11 cellular contexts compared by ENCODE assay signal in the genomic region with DNA sequence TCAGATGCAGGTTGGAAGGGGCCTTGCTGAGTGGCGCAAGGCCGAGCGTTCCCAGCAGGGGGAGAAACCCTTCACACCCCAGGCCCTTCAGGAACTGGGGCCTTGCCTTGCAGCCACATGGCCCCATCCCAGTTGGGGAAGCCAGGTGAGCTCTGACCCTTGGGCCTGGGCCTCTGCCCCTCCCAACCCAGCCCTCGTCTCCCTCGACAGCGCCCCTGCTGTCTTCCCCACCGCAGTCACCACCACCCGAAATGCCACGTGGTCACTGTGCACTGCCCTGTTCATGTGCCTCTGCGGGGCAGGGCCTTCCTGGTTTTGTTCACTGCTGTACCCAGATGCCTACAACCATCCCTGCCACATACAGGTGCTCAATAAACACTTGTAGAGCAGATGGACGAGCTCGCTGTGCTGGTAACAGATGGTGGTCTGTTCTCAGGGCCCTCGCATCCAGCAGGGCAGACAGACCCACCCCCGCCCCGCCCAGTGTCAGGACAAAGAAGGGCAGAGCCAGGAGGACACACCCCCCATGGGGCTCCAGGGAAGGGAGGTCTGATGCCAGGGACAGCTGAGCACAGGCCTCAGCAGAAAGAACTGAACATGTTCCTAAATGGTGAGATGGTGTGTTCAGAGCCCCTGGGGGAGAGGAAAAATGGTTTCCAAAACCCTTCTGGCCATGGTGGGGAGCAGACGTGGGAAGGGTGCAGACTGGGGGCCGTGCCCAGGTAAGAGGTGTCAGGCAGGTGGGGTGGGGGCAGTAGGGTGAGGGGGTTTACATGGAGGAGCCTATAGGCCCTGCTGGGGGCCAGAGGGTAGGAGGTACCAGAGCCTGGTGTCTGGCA. TPM values are rescaled to one million over a fixed set of nuclear protein-coding genes. Genes with fewer than 3 reads are reported as not detected.
DNase-seq lines count a peak whose midpoint lies in the region; ATAC-seq, FAIRE-seq and TF ChIP-seq lines count a peak whose summit lies in the region.
"Had no signal": no experiment of that assay in that cellular context is flagged by ENCODE, and none has a peak within 500 bp of the region (broad histone marks: within the 10 kb centered on the region; RNA-seq: fewer than 3 reads in every experiment).

No MANE protein-coding gene starts in this region.

- peaks cover 4% of the 10 kb centered on the region for H3K9me1 ChIP-seq in K562 (ENCODE audit: control insufficient read depth, insufficient read depth, low read length)

- POLR2A ChIA-PET in K562 (lab: Yijun Ruan, JAX) = interaction anchor here (0.6 to 5.2 kb wide), 4 partner anchors 11 to 24 kb away, joined by 3 to 36 read pairs (median 4); partner anchors contain the start of genes CRACR2B and PNPLA2

- no peak for TF ChIP-seq EP300 in K562 (IDR thresholded peaks at IDR 0.05; ENCODE audit: low read length)

- peak overlapping the region; percentile 25 to 81; a peak in 2 of 4 replicates for H3K9ac ChIP-seq in K562 (ENCODE audit: insufficient read depth in 1 of 2, low read depth in 2 of 2, low read length in 2 of 2)

- H4K20me1 ChIP-seq in K562 (replicated peaks; ENCODE audit: control insufficient read depth, insufficient read depth, low read length) = peaks cover 7% of the 10 kb centered on the region

- H3K27ac ChIP-seq in K562 (ENCODE audit: extremely low read depth, low read depth, low read length) = peak overlapping the region; percentile 69

- DNase-seq in DMS 273 (lab: John Stamatoyannopoulos, UW; ENCODE audit: unreplicated experiment) = peak; percentile 93
- peak in 42 of 76 experiments; percentile 14 to 77 (median 45) for DNase-seq in HUDEP-2 (lab: John Stamatoyannopoulos, UW; ENCODE audit: unreplicated experiment in 76 of 76)
- DNase-seq in K562 (ENCODE audit: extremely low read depth in 1 of 4, low spot score in 3 of 4) = peak in 2 of 4 experiments; percentile 68 to 77
- peak; percentile 33 to 79 (median 77) for DNase-seq in mucosa of descending colon
- DNase-seq in foreskin melanocyte = no peak
- DNase-seq in DMS79 treated with DMSO at 0.1 percent for 48 hours (lab: John Stamatoyannopoulos, UW) = no peak
- DNase-seq in NCI-H1436 treated with DMSO at 0.1 percent for 48 hours (lab: John Stamatoyannopoulos, UW) = no peak
- DNase-seq: activated naive CD4-positive, alpha-beta T cell; NCI-H345; T1000 had no signal

- BruUV-seq in K562 (replicated peaks; lab: Mats Ljungman, UMichigan) = no TSS peak

- TF ChIP-seq CTCF in K562 (IDR thresholded peaks at IDR 0.05 in 2 of 3, conservative IDR thresholded peaks at IDR 0.05 in 1 of 3; ENCODE audit: insufficient read depth in 2 of 3, low read depth in 1 of 3, low read length in 3 of 3) (peak; percentile 48 to 56 (median 52)), mucosa of descending colon (IDR thresholded peaks at IDR 0.05) (no peak)

- H3K27me3 ChIP-seq in K562 (ENCODE audit: control insufficient read depth in 2 of 2, insufficient read depth in 2 of 2, low read length in 2 of 2) = no peaks in the 10 kb centered on the region

- H3K4me3 ChIP-seq in K562 = no peak overlapping the region
- H3K4me3 ChIP-seq in mucosa of descending colon = no peak overlapping the region

- peak; percentile 52 for FAIRE-seq in K562 (lab: Jason Lieb, UNC)

- ATAC-seq in K562 = peak; percentile 38
- ATAC-seq in mucosa of descending colon = peak; percentile 29
- ATAC-seq in HG02970 (IDR thresholded peaks at IDR 0.05; ENCODE audit: low FRiP score, unreplicated experiment) = no peak

- H3K9me3 ChIP-seq in K562 (replicated peaks; ENCODE audit: control insufficient read depth, insufficient read depth, low read depth, low read length) (no peaks in the 10 kb centered on the region), mucosa of descending colon (no peaks in the 10 kb centered on the region)

- H3K36me3 ChIP-seq in K562 (ENCODE audit: control insufficient read depth, insufficient read depth, low read length) (peaks cover 65% of the 10 kb centered on the region; the same call in 2 of the 3 replicates), mucosa of descending colon (ENCODE audit: low read depth) (no peaks in the 10 kb centered on the region)

- WGBS in K562 (ENCODE audit: insufficient coverage, low coverage, missing lambda C conversion rate) = 53% methylated on average over 13 of the region's 17 CpGs

- no peak; a peak in 1 of 4 replicates for TF ChIP-seq RAD21 in K562 (CRISPR knock-in tag; conservative IDR thresholded peaks at IDR 0.05 in 1 of 2, IDR thresholded peaks at IDR 0.05 in 1 of 2)

- TF ChIP-seq POLR2A in K562 (conservative IDR thresholded peaks at IDR 0.05) = peak; percentile 73

- H2AFZ ChIP-seq in K562 (ENCODE audit: low read depth, low read length) = no peak overlapping the region

- peaks cover 77% of the 10 kb centered on the region for H3K79me2 ChIP-seq in K562 (ENCODE audit: control insufficient read depth, insufficient read depth, low read length)

- in situ Hi-C loops in K562 (cut with MboI) = no loop called here

- intact Hi-C loops in K562 (cut with micrococcal nuclease) (no loop called here), mucosa of descending colon (cut with DNase I, micrococcal nuclease) (no loop called here)

- H3K4me1 ChIP-seq in K562 (replicated peaks in 1 of 2; ENCODE audit: control insufficient read depth in 2 of 2, insufficient read depth in 2 of 2, low read length in 2 of 2) (peaks cover 31 to 82% of the 10 kb centered on the region in 2 experiments), mucosa of descending colon (ENCODE audit: low read depth) (peaks cover 44% of the 10 kb centered on the region)

- CTCF ChIA-PET in K562 (lab: Yijun Ruan, JAX; ENCODE audit: low intra/inter-chr PET ratio) = no interaction called here

- H3K4me2 ChIP-seq in K562 (ENCODE audit: insufficient read depth, low read length) = no peak overlapping the region

RNA-seq across cellular contexts. Expression of gene POLR2L, which starts 3.7 kb away (rescaled TPM):
- total RNA-seq in K562 (2011; cell fraction: chromatin; rRNA removed; ENCODE audit: low replicate concordance) = 11.3 and 43.7 TPM in 2 replicates
- 55.9 and 78.4 TPM in 2 replicates for total RNA-seq in K562 (2011; cell fraction: nucleolus; rRNA removed)
- 39.7 and 45.6 TPM in 2 replicates for total RNA-seq in K562 (2011; cell fraction: nucleoplasm; rRNA removed)
- total RNA-seq in K562 (2014; rRNA removed) = 688 and 1,043 TPM in 2 replicates
- total RNA-seq in K562 (2014; rRNA removed; fragmentation: Illumina TruSeq; extraction: Trizol) = 21.4 and 38.3 TPM in 2 replicates
- total RNA-seq in K562 (2015; rRNA removed; fragmentation: Illumina TruSeq; extraction: Trizol) = 170 and 171 TPM in 2 replicates
- total RNA-seq in K562 (2021) = 217 and 237 TPM in 2 replicates
- 40.7 and 91.6 TPM in 2 replicates for polyA plus RNA-seq in K562 (2011; rRNA removed)
- polyA plus RNA-seq in K562 (2011; cell fraction: cytosol; rRNA removed) = 76.1 and 201 TPM in 2 replicates
- polyA plus RNA-seq in K562 (2011; cell fraction: nucleus; rRNA removed) = 112 and 200 TPM in 2 replicates
- polyA plus RNA-seq in K562 (2012) = 226 and 569 TPM in 2 replicates
- polyA plus RNA-seq in K562 (2014; fragmentation: Illumina TruSeq; extraction: Trizol) = 48.1 and 191 TPM in 2 replicates
- 100 to 1,000 TPM in 1 of 2 experiments, 10 to 100 TPM in 1; 97.7 to 108 TPM for polyA plus RNA-seq in K562 (2014; fragmentation: Nextera tagmentation; extraction: Ambion mirVana)
- 350 and 635 TPM in 2 replicates for polyA plus RNA-seq in K562 (2014; rRNA removed)
- polyA minus RNA-seq in K562 (2011; rRNA and poly(A)+ RNA removed) = 35.2 and 74.3 TPM in 2 replicates
- 127 and 132 TPM in 2 replicates for polyA minus RNA-seq in K562 (2011; cell fraction: cytosol; rRNA and poly(A)+ RNA removed)
- 29.1 and 33.3 TPM in 2 replicates for polyA minus RNA-seq in K562 (2011; cell fraction: nucleus; rRNA and poly(A)+ RNA removed)
- 10 to 100 TPM; 67.1 to 86.8 (median 82.1) TPM for total RNA-seq in mucosa of descending colon

RNA-seq across cellular contexts. Expression of gene TSPAN4, which starts 4.0 kb away (rescaled TPM):
- 19.4 and 74.3 TPM in 2 replicates for total RNA-seq in K562 (2011; cell fraction: chromatin; rRNA removed; ENCODE audit: low replicate concordance)
- 78.6 and 92.9 TPM in 2 replicates for total RNA-seq in K562 (2011; cell fraction: nucleolus; rRNA removed)
- total RNA-seq in K562 (2011; cell fraction: nucleoplasm; rRNA removed) = 32.7 and 41.1 TPM in 2 replicates
- total RNA-seq in K562 (2014; rRNA removed) = 23.1 and 40.5 TPM in 2 replicates
- total RNA-seq in K562 (2014; rRNA removed; fragmentation: Illumina TruSeq; extraction: Trizol) = 2.3 and 3.8 TPM in 2 replicates
- total RNA-seq in K562 (2015; rRNA removed; fragmentation: Illumina TruSeq; extraction: Trizol) = 15.7 and 16.7 TPM in 2 replicates
- total RNA-seq in K562 (2021) = 27.6 and 28.3 TPM in 2 replicates
- polyA plus RNA-seq in K562 (2011; rRNA removed) = 21.5 and 42.1 TPM in 2 replicates
- 46.2 and 103 TPM in 2 replicates for polyA plus RNA-seq in K562 (2011; cell fraction: cytosol; rRNA removed)
- polyA plus RNA-seq in K562 (2011; cell fraction: nucleus; rRNA removed) = 108 and 187 TPM in 2 replicates
- 26.1 and 35.7 TPM in 2 replicates for polyA plus RNA-seq in K562 (2012)
- 5.6 and 19.8 TPM in 2 replicates for polyA plus RNA-seq in K562 (2014; fragmentation: Illumina TruSeq; extraction: Trizol)
- 1 to 10 TPM in 1 of 2 experiments, under 1 TPM in 1; 0.07 to 2.4 TPM for polyA plus RNA-seq in K562 (2014; fragmentation: Nextera tagmentation; extraction: Ambion mirVana)
- polyA plus RNA-seq in K562 (2014; rRNA removed) = 31.0 and 33.0 TPM in 2 replicates
- 6.9 and 10.4 TPM in 2 replicates for polyA minus RNA-seq in K562 (2011; rRNA and poly(A)+ RNA removed)
- polyA minus RNA-seq in K562 (2011; cell fraction: cytosol; rRNA and poly(A)+ RNA removed) = 27.9 and 34.5 TPM in 2 replicates
- polyA minus RNA-seq in K562 (2011; cell fraction: nucleus; rRNA and poly(A)+ RNA removed) = 18.6 and 21.2 TPM in 2 replicates
- 10 to 100 TPM in 2 of 3 donors, 1 to 10 TPM in 1; 9.2 to 42.4 (median 24.7) TPM for total RNA-seq in mucosa of descending colon

RNA-seq across cellular contexts. Expression of gene CD151, which starts 5.9 kb away (rescaled TPM):
- total RNA-seq in K562 (2011; cell fraction: chromatin; rRNA removed; ENCODE audit: low replicate concordance) = 104 and 449 TPM in 2 replicates
- 583 and 614 TPM in 2 replicates for total RNA-seq in K562 (2011; cell fraction: nucleolus; rRNA removed)
- total RNA-seq in K562 (2011; cell fraction: nucleoplasm; rRNA removed) = 235 and 299 TPM in 2 replicates
- 141 and 185 TPM in 2 replicates for total RNA-seq in K562 (2014; rRNA removed)
- total RNA-seq in K562 (2014; rRNA removed; fragmentation: Illumina TruSeq; extraction: Trizol) = 40.0 and 65.9 TPM in 2 replicates
- 121 and 140 TPM in 2 replicates for total RNA-seq in K562 (2015; rRNA removed; fragmentation: Illumina TruSeq; extraction: Trizol)
- 187 and 189 TPM in 2 replicates for total RNA-seq in K562 (2021)
- polyA plus RNA-seq in K562 (2011; rRNA removed) = 179 and 218 TPM in 2 replicates
- 332 and 568 TPM in 2 replicates for polyA plus RNA-seq in K562 (2011; cell fraction: cytosol; rRNA removed)
- 363 and 514 TPM in 2 replicates for polyA plus RNA-seq in K562 (2011; cell fraction: nucleus; rRNA removed)
- polyA plus RNA-seq in K562 (2012) = 181 and 228 TPM in 2 replicates
- polyA plus RNA-seq in K562 (2014; fragmentation: Illumina TruSeq; extraction: Trizol) = 95.6 and 190 TPM in 2 replicates
- 1 to 10 TPM; 2.3 to 6.5 TPM for polyA plus RNA-seq in K562 (2014; fragmentation: Nextera tagmentation; extraction: Ambion mirVana)
- polyA plus RNA-seq in K562 (2014; rRNA removed) = 187 and 238 TPM in 2 replicates
- 64.7 and 146 TPM in 2 replicates for polyA minus RNA-seq in K562 (2011; rRNA and poly(A)+ RNA removed)
- polyA minus RNA-seq in K562 (2011; cell fraction: cytosol; rRNA and poly(A)+ RNA removed) = 86.1 and 96.6 TPM in 2 replicates
- 94.5 and 98.4 TPM in 2 replicates for polyA minus RNA-seq in K562 (2011; cell fraction: nucleus; rRNA and poly(A)+ RNA removed)
- total RNA-seq in mucosa of descending colon = 100 to 1,000 TPM; 364 to 415 (median 378) TPM

RNA-seq across cellular contexts. Expression of gene CRACR2B, which starts 10.9 kb away (rescaled TPM):
- 32.8 and 134 TPM in 2 replicates for total RNA-seq in K562 (2011; cell fraction: chromatin; rRNA removed; ENCODE audit: low replicate concordance)
- total RNA-seq in K562 (2011; cell fraction: nucleolus; rRNA removed) = 116 and 120 TPM in 2 replicates
- total RNA-seq in K562 (2011; cell fraction: nucleoplasm; rRNA removed) = 53.6 and 58.1 TPM in 2 replicates
- total RNA-seq in K562 (2014; rRNA removed) (19.7 and 21.9 TPM in 2 replicates), K562 (2014; rRNA removed; fragmentation: Illumina TruSeq; extraction: Trizol) (0.86 and 2.3 TPM in 2 replicates), K562 (2015; rRNA removed; fragmentation: Illumina TruSeq; extraction: Trizol) (5.8 and 6.0 TPM in 2 replicates), K562 (2021) (29.0 and 35.7 TPM in 2 replicates), mucosa of descending colon (100 to 1,000 TPM in 2 of 3 donors, 10 to 100 TPM in 1; 43.5 to 137 (median 129) TPM)
- polyA plus RNA-seq in K562 (2011; rRNA removed) (5.7 and 15.1 TPM in 2 replicates), K562 (2014; fragmentation: Illumina TruSeq; extraction: Trizol) (7.2 and 13.1 TPM in 2 replicates), K562 (2014; fragmentation: Nextera tagmentation; extraction: Ambion mirVana) (under 1 TPM; 0.10 to 0.13 TPM), K562 (2014; rRNA removed) (40.7 and 51.0 TPM in 2 replicates)
- polyA plus RNA-seq in K562 (2011; cell fraction: cytosol; rRNA removed) = 5.8 and 17.5 TPM in 2 replicates
- 229 and 325 TPM in 2 replicates for polyA plus RNA-seq in K562 (2011; cell fraction: nucleus; rRNA removed)
- polyA plus RNA-seq in K562 (2012) = 22.7 and 54.8 TPM in 2 replicates
- 0.84 and 1.6 TPM in 2 replicates for polyA minus RNA-seq in K562 (2011; rRNA and poly(A)+ RNA removed)
- polyA minus RNA-seq in K562 (2011; cell fraction: cytosol; rRNA and poly(A)+ RNA removed) = 5.2 and 6.3 TPM in 2 replicates
- 24.2 and 30.4 TPM in 2 replicates for polyA minus RNA-seq in K562 (2011; cell fraction: nucleus; rRNA and poly(A)+ RNA removed)

RNA-seq across cellular contexts. Expression of gene PNPLA2, which starts 19.9 kb away (rescaled TPM):
- 83.1 and 391 TPM in 2 replicates for total RNA-seq in K562 (2011; cell fraction: chromatin; rRNA removed; ENCODE audit: low replicate concordance)
- total RNA-seq in K562 (2011; cell fraction: nucleolus; rRNA removed) = 282 and 286 TPM in 2 replicates
- 136 and 157 TPM in 2 replicates for total RNA-seq in K562 (2011; cell fraction: nucleoplasm; rRNA removed)
- 22.2 and 32.0 TPM in 2 replicates for total RNA-seq in K562 (2014; rRNA removed)
- total RNA-seq in K562 (2014; rRNA removed; fragmentation: Illumina TruSeq; extraction: Trizol) = 3.6 and 5.0 TPM in 2 replicates
- 8.4 and 9.0 TPM in 2 replicates for total RNA-seq in K562 (2015; rRNA removed; fragmentation: Illumina TruSeq; extraction: Trizol)
- 87.1 and 87.5 TPM in 2 replicates for total RNA-seq in K562 (2021)
- 6.9 and 29.3 TPM in 2 replicates for polyA plus RNA-seq in K562 (2011; rRNA removed)
- polyA plus RNA-seq in K562 (2011; cell fraction: cytosol; rRNA removed) = 10.0 and 17.9 TPM in 2 replicates
- 266 and 420 TPM in 2 replicates for polyA plus RNA-seq in K562 (2011; cell fraction: nucleus; rRNA removed)
- polyA plus RNA-seq in K562 (2012) = 39.2 and 88.0 TPM in 2 replicates
- 21.4 and 37.1 TPM in 2 replicates for polyA plus RNA-seq in K562 (2014; fragmentation: Illumina TruSeq; extraction: Trizol)
- polyA plus RNA-seq in K562 (2014; fragmentation: Nextera tagmentation; extraction: Ambion mirVana) = under 1 TPM; 0.39 TPM
- 36.4 and 49.4 TPM in 2 replicates for polyA plus RNA-seq in K562 (2014; rRNA removed)
- 9.2 and 12.6 TPM in 2 replicates for polyA minus RNA-seq in K562 (2011; rRNA and poly(A)+ RNA removed)
- polyA minus RNA-seq in K562 (2011; cell fraction: cytosol; rRNA and poly(A)+ RNA removed) = 26.3 TPM in 2 replicates
- 88.9 and 90.9 TPM in 2 replicates for polyA minus RNA-seq in K562 (2011; cell fraction: nucleus; rRNA and poly(A)+ RNA removed)
- total RNA-seq in mucosa of descending colon = 100 to 1,000 TPM; 138 to 253 (median 167) TPM

Comparison
In these comparisons a context has a peak if more than half of its experiments do, and no peak if none do; other contexts are left out.
1. DNase-seq: peak in DMS 273 (single experiment), HUDEP-2 (42 of 76) and mucosa of descending colon (3 of 3); none in foreskin melanocyte (single experiment), DMS79 treated with DMSO at 0.1 percent for 48 hours (single experiment) and NCI-H1436 treated with DMSO at 0.1 percent for 48 hours (single experiment).